8 cellular contexts compared by ENCODE assay signal in genomic region chr6:31559958-31560696, GRCh38. TPM values are rescaled to one million over a fixed set of nuclear protein-coding genes. Genes with fewer than 3 reads are reported as not detected.
A peak's percentile ranks its signal among the peaks of the same experiment; 100 is the strongest.
DNase-seq lines count a peak whose midpoint lies in the region; ATAC-seq and TF ChIP-seq lines count a peak whose summit lies in the region.

No MANE protein-coding gene starts in this region.

- CTCF ChIA-PET in GM10248 (lab: Yijun Ruan, JAX) = interaction anchor here (1.1 to 54.8 kb wide), 6 partner anchors 9 to 63 kb away, joined by 3 to 2725 read pairs (median 18); partner anchors contain the start of genes ATP6V1G2, LST1, LTA and LTB

- ATAC-seq in GM21723 (IDR thresholded peaks at IDR 0.05; ENCODE audit: unreplicated experiment) (peak; percentile 73), psoas muscle (peak; percentile 76 to 84 (median 78))

- no peaks in the 10 kb centered on the region for H3K27me3 ChIP-seq in psoas muscle (ENCODE audit: insufficient read depth in 3 of 3, low read length in 2 of 3)

- WGBS in psoas muscle, 3 donors = 48 to 65% (median 62%) methylated on average over 7 of the region's 7 CpGs

- peak overlapping the region; percentile 74 for H3K27ac ChIP-seq in KOPT-K1 (ENCODE audit: low read depth, low read length, poor library complexity, severe bottlenecking)
- peak overlapping the region; percentile 58 for H3K27ac ChIP-seq in psoas muscle

- H3K36me3 ChIP-seq in KOPT-K1 (ENCODE audit: insufficient read depth, low read length) = peaks cover 24% of the 10 kb centered on the region
- H3K36me3 ChIP-seq in psoas muscle (ENCODE audit: insufficient read depth in 1 of 2, low read depth in 1 of 2) = peaks cover 3 to 44% of the 10 kb centered on the region in 2 donors

- intact Hi-C loops in psoas muscle (cut with DNase I) = no loop called here

- peak overlapping the region; percentile 13 for H3K4me3 ChIP-seq in psoas muscle

- peak; percentile 74 for DNase-seq in GM10248 (ENCODE audit: extremely low spot score)
- DNase-seq in activated T-cell treated with anti-CD3 and anti-CD28 coated beads for 1 hour (ENCODE audit: low read depth) = peak; percentile 29
- DNase-seq in germinal center (ENCODE audit: low spot score) = peak; percentile 63
- DNase-seq in psoas muscle = peak; percentile 62 to 75
- no peak for DNase-seq in effector CD8-positive, alpha-beta T cell (lab: John Stamatoyannopoulos, UW)
- no peak for DNase-seq in NCI-H2227 treated with DMSO at 0.1 percent for 48 hours (lab: John Stamatoyannopoulos, UW)

- H3K4me1 ChIP-seq in psoas muscle = peaks cover 22% of the 10 kb centered on the region

- H3K9me3 ChIP-seq in KOPT-K1 (ENCODE audit: insufficient read depth, low read length, poor library complexity, severe bottlenecking) (no peaks in the 10 kb centered on the region), psoas muscle (no peaks in the 10 kb centered on the region)

- TF ChIP-seq CTCF in GM10248 (IDR thresholded peaks at IDR 0.05; ENCODE audit: control extremely low read depth, extremely low read depth, low read depth, missing control alignments) (no peak), psoas muscle (IDR thresholded peaks at IDR 0.05) (no peak)

- POLR2A ChIA-PET in GM10248 (lab: Yijun Ruan, JAX) = interaction anchor here (0.7 to 5.5 kb wide), 4 partner anchors 9 to 19 kb away, joined by 3 to 94 read pairs (median 8); partner anchors contain the start of genes DDX39B and TNF

RNA-seq across cellular contexts. Expression of gene LTA, which starts 12.0 kb away (rescaled TPM):
- not detected for total RNA-seq in psoas muscle
- under 1 TPM in 2 of 3 donors, not detected in 1; 0.05 to 0.10 TPM for polyA plus RNA-seq in psoas muscle

RNA-seq across cellular contexts. Expression of gene NFKBIL1, which starts 12.7 kb away (rescaled TPM):
- total RNA-seq in psoas muscle = 10 to 100 TPM; 13.7 to 19.1 (median 15.4) TPM
- polyA plus RNA-seq in psoas muscle = 10 to 100 TPM; 20.8 to 29.3 (median 21.6) TPM

RNA-seq across cellular contexts. Expression of gene ATP6V1G2, which starts 13.7 kb away (rescaled TPM):
- total RNA-seq in psoas muscle = 1 to 10 TPM in 2 of 4 donors, under 1 TPM in 2; 0.66 to 2.8 (median 0.94) TPM
- polyA plus RNA-seq in psoas muscle = 1 to 10 TPM in 2 of 3 donors, under 1 TPM in 1; 0.95 to 4.7 (median 1.7) TPM

RNA-seq across cellular contexts. Expression of gene TNF, which starts 15.2 kb away (rescaled TPM):
- under 1 TPM in 3 of 4 donors, not detected in 1; 0.34 to 0.81 (median 0.61) TPM for total RNA-seq in psoas muscle
- polyA plus RNA-seq in psoas muscle = under 1 TPM in 2 of 3 donors, not detected in 1; 0.09 TPM

RNA-seq across cellular contexts. Expression of gene DDX39B, which starts 18.3 kb away (rescaled TPM):
- total RNA-seq in psoas muscle = 100 to 1,000 TPM; 141 to 186 (median 165) TPM
- polyA plus RNA-seq in psoas muscle = 100 to 1,000 TPM; 128 to 174 (median 134) TPM

Comparison
In these comparisons a context has a peak if more than half of its experiments do, and no peak if none do; other contexts are left out.
1. DNase-seq: peak in GM10248 (single experiment), activated T-cell treated with anti-CD3 and anti-CD28 coated beads for 1 hour (single experiment), germinal center (single experiment) and psoas muscle (2 of 2); none in effector CD8-positive, alpha-beta T cell (single experiment) and NCI-H2227 treated with DMSO at 0.1 percent for 48 hours (single experiment).